2 cellular contexts compared by ENCODE assay signal in genomic region chr1:111369177-111369576, GRCh38.
TF ChIP-seq lines count a peak whose summit lies in the region.

No MANE protein-coding gene starts in this region.

TF ChIP-seq in GM23338, 12 proteins besides CTCF, POLR2A, EP300 and RAD21:
- TF ChIP-seq, protein P1, sequence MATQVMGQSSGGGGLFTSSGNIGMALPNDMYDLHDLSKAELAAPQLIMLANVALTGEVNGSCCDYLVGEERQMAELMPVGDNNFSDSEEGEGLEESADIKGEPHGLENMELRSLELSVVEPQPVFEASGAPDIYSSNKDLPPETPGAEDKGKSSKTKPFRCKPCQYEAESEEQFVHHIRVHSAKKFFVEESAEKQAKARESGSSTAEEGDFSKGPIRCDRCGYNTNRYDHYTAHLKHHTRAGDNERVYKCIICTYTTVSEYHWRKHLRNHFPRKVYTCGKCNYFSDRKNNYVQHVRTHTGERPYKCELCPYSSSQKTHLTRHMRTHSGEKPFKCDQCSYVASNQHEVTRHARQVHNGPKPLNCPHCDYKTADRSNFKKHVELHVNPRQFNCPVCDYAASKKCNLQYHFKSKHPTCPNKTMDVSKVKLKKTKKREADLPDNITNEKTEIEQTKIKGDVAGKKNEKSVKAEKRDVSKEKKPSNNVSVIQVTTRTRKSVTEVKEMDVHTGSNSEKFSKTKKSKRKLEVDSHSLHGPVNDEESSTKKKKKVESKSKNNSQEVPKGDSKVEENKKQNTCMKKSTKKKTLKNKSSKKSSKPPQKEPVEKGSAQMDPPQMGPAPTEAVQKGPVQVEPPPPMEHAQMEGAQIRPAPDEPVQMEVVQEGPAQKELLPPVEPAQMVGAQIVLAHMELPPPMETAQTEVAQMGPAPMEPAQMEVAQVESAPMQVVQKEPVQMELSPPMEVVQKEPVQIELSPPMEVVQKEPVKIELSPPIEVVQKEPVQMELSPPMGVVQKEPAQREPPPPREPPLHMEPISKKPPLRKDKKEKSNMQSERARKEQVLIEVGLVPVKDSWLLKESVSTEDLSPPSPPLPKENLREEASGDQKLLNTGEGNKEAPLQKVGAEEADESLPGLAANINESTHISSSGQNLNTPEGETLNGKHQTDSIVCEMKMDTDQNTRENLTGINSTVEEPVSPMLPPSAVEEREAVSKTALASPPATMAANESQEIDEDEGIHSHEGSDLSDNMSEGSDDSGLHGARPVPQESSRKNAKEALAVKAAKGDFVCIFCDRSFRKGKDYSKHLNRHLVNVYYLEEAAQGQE (IDR thresholded peaks at IDR 0.05; ENCODE audit: unreplicated experiment): no peak
- TF ChIP-seq, protein P2, sequence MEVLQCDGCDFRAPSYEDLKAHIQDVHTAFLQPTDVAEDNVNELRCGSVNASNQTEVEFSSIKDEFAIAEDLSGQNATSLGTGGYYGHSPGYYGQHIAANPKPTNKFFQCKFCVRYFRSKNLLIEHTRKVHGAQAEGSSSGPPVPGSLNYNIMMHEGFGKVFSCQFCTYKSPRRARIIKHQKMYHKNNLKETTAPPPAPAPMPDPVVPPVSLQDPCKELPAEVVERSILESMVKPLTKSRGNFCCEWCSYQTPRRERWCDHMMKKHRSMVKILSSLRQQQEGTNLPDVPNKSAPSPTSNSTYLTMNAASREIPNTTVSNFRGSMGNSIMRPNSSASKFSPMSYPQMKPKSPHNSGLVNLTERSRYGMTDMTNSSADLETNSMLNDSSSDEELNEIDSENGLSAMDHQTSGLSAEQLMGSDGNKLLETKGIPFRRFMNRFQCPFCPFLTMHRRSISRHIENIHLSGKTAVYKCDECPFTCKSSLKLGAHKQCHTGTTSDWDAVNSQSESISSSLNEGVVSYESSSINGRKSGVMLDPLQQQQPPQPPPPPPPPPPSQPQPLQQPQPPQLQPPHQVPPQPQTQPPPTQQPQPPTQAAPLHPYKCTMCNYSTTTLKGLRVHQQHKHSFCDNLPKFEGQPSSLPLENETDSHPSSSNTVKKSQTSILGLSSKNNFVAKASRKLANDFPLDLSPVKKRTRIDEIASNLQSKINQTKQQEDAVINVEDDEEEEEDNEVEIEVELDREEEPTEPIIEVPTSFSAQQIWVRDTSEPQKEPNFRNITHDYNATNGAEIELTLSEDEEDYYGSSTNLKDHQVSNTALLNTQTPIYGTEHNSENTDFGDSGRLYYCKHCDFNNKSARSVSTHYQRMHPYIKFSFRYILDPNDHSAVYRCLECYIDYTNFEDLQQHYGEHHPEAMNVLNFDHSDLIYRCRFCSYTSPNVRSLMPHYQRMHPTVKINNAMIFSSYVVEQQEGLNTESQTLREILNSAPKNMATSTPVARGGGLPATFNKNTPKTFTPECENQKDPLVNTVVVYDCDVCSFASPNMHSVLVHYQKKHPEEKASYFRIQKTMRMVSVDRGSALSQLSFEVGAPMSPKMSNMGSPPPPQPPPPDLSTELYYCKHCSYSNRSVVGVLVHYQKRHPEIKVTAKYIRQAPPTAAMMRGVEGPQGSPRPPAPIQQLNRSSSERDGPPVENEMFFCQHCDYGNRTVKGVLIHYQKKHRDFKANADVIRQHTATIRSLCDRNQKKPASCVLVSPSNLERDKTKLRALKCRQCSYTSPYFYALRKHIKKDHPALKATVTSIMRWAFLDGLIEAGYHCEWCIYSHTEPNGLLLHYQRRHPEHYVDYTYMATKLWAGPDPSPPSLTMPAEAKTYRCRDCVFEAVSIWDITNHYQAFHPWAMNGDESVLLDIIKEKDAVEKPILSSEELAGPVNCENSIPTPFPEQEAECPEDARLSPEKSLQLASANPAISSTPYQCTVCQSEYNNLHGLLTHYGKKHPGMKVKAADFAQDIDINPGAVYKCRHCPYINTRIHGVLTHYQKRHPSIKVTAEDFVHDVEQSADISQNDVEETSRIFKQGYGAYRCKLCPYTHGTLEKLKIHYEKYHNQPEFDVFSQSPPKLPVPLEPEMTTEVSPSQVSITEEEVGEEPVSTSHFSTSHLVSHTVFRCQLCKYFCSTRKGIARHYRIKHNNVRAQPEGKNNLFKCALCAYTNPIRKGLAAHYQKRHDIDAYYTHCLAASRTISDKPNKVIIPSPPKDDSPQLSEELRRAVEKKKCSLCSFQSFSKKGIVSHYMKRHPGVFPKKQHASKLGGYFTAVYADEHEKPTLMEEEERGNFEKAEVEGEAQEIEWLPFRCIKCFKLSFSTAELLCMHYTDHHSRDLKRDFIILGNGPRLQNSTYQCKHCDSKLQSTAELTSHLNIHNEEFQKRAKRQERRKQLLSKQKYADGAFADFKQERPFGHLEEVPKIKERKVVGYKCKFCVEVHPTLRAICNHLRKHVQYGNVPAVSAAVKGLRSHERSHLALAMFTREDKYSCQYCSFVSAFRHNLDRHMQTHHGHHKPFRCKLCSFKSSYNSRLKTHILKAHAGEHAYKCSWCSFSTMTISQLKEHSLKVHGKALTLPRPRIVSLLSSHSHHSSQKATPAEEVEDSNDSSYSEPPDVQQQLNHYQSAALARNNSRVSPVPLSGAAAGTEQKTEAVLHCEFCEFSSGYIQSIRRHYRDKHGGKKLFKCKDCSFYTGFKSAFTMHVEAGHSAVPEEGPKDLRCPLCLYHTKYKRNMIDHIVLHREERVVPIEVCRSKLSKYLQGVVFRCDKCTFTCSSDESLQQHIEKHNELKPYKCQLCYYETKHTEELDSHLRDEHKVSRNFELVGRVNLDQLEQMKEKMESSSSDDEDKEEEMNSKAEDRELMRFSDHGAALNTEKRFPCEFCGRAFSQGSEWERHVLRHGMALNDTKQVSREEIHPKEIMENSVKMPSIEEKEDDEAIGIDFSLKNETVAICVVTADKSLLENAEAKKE (CRISPR knock-in tag; IDR thresholded peaks at IDR 0.05): no peak
- TF ChIP-seq ZNF331 (CRISPR knock-in tag; IDR thresholded peaks at IDR 0.05; ENCODE audit: low read depth): no peak
- no peak for TF ChIP-seq ETS1 (IDR thresholded peaks at IDR 0.05)
- TF ChIP-seq ZNF114 (CRISPR knock-in tag; IDR thresholded peaks at IDR 0.05): no peak
- no peak for TF ChIP-seq EZH2phosphoT487 (IDR thresholded peaks at IDR 0.05; ENCODE audit: unreplicated experiment)
- no peak for TF ChIP-seq CREB1 (CRISPR knock-in tag; IDR thresholded peaks at IDR 0.05; ENCODE audit: low read depth)
- TF ChIP-seq NANOG (IDR thresholded peaks at IDR 0.05; ENCODE audit: borderline replicate concordance): no peak
- no peak for TF ChIP-seq JUNB (IDR thresholded peaks at IDR 0.05; ENCODE audit: unreplicated experiment)
- no peak for TF ChIP-seq POLR2AphosphoS5 (IDR thresholded peaks at IDR 0.05; ENCODE audit: low read depth)
- TF ChIP-seq STAT1 (IDR thresholded peaks at IDR 0.05; ENCODE audit: unreplicated experiment): no peak

TF ChIP-seq in H1, 55 proteins besides CTCF, POLR2A, EP300 and RAD21:
- no peak for TF ChIP-seq EGR1 (IDR thresholded peaks at IDR 0.05; ENCODE audit: borderline replicate concordance, low read depth, low read length)
- TF ChIP-seq CBX8 (IDR thresholded peaks at IDR 0.05; ENCODE audit: borderline replicate concordance, low read depth, low read length): no peak
- no peak for TF ChIP-seq FOSL1 (IDR thresholded peaks at IDR 0.05; ENCODE audit: insufficient read depth, low read depth, low read length)
- no peak for TF ChIP-seq CHD1 (IDR thresholded peaks at IDR 0.05; ENCODE audit: low read depth, low read length)
- no peak for TF ChIP-seq POU5F1 (IDR thresholded peaks at IDR 0.05; ENCODE audit: low read depth, low read length)
- TF ChIP-seq TAF1 (IDR thresholded peaks at IDR 0.05; ENCODE audit: low read depth, low read length): no peak
- no peak for TF ChIP-seq ZNF274 (IDR thresholded peaks at IDR 0.05; ENCODE audit: borderline replicate concordance, extremely low read depth, low read length)
- TF ChIP-seq CHD2 (IDR thresholded peaks at IDR 0.05; ENCODE audit: low read length): no peak
- TF ChIP-seq SP1 (IDR thresholded peaks at IDR 0.05; ENCODE audit: low read depth, low read length): no peak
- no peak for TF ChIP-seq KDM4A (IDR thresholded peaks at IDR 0.05; ENCODE audit: low read depth, low read length, severe bottlenecking)
- no peak for TF ChIP-seq HDAC6 (IDR thresholded peaks at IDR 0.05; ENCODE audit: low read depth, low read length)
- TF ChIP-seq, protein P3, sequence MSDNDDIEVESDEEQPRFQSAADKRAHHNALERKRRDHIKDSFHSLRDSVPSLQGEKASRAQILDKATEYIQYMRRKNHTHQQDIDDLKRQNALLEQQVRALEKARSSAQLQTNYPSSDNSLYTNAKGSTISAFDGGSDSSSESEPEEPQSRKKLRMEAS (IDR thresholded peaks at IDR 0.05): no peak
- TF ChIP-seq YY1 (IDR thresholded peaks at IDR 0.05; ENCODE audit: low read depth, low read length): no peak
- no peak for TF ChIP-seq HDAC2 (IDR thresholded peaks at IDR 0.05; ENCODE audit: borderline replicate concordance in 1 of 2, low read depth in 2 of 2, low read length in 2 of 2)
- TF ChIP-seq KDM5A (IDR thresholded peaks at IDR 0.05; ENCODE audit: low read length): no peak
- TF ChIP-seq GABPA (IDR thresholded peaks at IDR 0.05; ENCODE audit: borderline replicate concordance, insufficient read depth, low read length): no peak
- TF ChIP-seq CBX5 (IDR thresholded peaks at IDR 0.05; ENCODE audit: low read depth, low read length): no peak
- no peak for TF ChIP-seq SIRT6 (IDR thresholded peaks at IDR 0.05; ENCODE audit: low read length)
- TF ChIP-seq, protein P4, sequence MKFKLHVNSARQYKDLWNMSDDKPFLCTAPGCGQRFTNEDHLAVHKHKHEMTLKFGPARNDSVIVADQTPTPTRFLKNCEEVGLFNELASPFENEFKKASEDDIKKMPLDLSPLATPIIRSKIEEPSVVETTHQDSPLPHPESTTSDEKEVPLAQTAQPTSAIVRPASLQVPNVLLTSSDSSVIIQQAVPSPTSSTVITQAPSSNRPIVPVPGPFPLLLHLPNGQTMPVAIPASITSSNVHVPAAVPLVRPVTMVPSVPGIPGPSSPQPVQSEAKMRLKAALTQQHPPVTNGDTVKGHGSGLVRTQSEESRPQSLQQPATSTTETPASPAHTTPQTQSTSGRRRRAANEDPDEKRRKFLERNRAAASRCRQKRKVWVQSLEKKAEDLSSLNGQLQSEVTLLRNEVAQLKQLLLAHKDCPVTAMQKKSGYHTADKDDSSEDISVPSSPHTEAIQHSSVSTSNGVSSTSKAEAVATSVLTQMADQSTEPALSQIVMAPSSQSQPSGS (IDR thresholded peaks at IDR 0.05; ENCODE audit: low read length): no peak
- no peak for TF ChIP-seq PHF8 (conservative IDR thresholded peaks at IDR 0.05; ENCODE audit: low read depth, low read length)
TF ChIP-seq in H1: peak in this region for 0.
